In genomic region chr1:105483436-105483835, GRCh38 we compare ENCODE assay signal across 22 cellular contexts.
DNase-seq lines count a peak whose midpoint lies in the region; ATAC-seq and TF ChIP-seq lines count a peak whose summit lies in the region.
"Had no signal": no experiment of that assay in that cellular context is flagged by ENCODE, and none has a peak within 500 bp of the region (broad histone marks: within the 10 kb centered on the region; RNA-seq: fewer than 3 reads in every experiment).

No MANE protein-coding gene starts in this region.

- H3K27me3 ChIP-seq in adipocyte (replicated peaks; ENCODE audit: control insufficient read depth, insufficient read depth, low read length): no peaks in the 10 kb centered on the region
- H3K27me3 ChIP-seq: BE2C, MG63, SJSA1 had no signal

- no peaks in the 10 kb centered on the region for H3K36me3 ChIP-seq in adipocyte (ENCODE audit: control insufficient read depth, insufficient read depth, low read length, severe bottlenecking)
- H3K36me3 ChIP-seq: BE2C, MG63, SJSA1 had no signal

- H3K9ac ChIP-seq in adipocyte (ENCODE audit: low read length): no peak overlapping the region

- no peaks in the 10 kb centered on the region for H3K9me3 ChIP-seq in adipocyte (ENCODE audit: control insufficient read depth, low read length)
- H3K9me3 ChIP-seq: BE2C, MG63, SJSA1 had no signal

- no peak overlapping the region for H3K27ac ChIP-seq in substantia nigra (ENCODE audit: low read depth, low read length, poor library complexity, severe bottlenecking)
- H3K27ac ChIP-seq: SJSA1 had no signal

- H3K4me1 ChIP-seq in adipocyte (ENCODE audit: control insufficient read depth, insufficient read depth, low read length): peaks cover 27% of the 10 kb centered on the region
- H3K4me1 ChIP-seq: BE2C, SJSA1 had no signal

- DNase-seq in AG10803 (ENCODE audit: low read depth): peak; percentile 10
- peak; percentile 18 for DNase-seq in GM03348 (ENCODE audit: low spot score)
- DNase-seq in adipocyte (ENCODE audit: low read depth): peak; percentile 27
- peak; percentile 26 for DNase-seq in skeletal muscle cell (ENCODE audit: low read depth)
- no peak for DNase-seq in substantia nigra (lab: John Stamatoyannopoulos, UW)
- DNase-seq in NCI-H526 treated with DMSO at 0.1 percent for 48 hours (lab: John Stamatoyannopoulos, UW): no peak
- DNase-seq: BE2C, GOT3, HCEC 1CT, MG63, NCI-H1417, NCI-H1694 treated with DMSO at 0.1 percent for 48 hours, NCI-H2081 treated with DMSO at 0.1 percent for 48 hours, NCI-H2171 treated with DMSO at 0.1 percent for 48 hours, NCI-H446, NCI-H526, OCI-M1, T-cell had no signal

- ATAC-seq in HG03457 (IDR thresholded peaks at IDR 0.05; ENCODE audit: unreplicated experiment): no peak
- ATAC-seq in GM21423 (IDR thresholded peaks at IDR 0.05; ENCODE audit: unreplicated experiment): no peak
- ATAC-seq: K562, T-cell had no signal

- no peak overlapping the region for H3K4me3 ChIP-seq in AG10803 (ENCODE audit: low read length)
- no peak overlapping the region for H3K4me3 ChIP-seq in adipocyte (ENCODE audit: low read length)
- H3K4me3 ChIP-seq in skeletal muscle cell (ENCODE audit: low read depth, low read length): no peak overlapping the region
- H3K4me3 ChIP-seq: K562, MG63, SJSA1 had no signal

- no peak for TF ChIP-seq CTCF in AG10803 (conservative IDR thresholded peaks at IDR 0.05; ENCODE audit: low read length)

Comparison
In these comparisons a context has a peak if more than half of its experiments do, and no peak if none do; other contexts are left out.
1. DNase-seq: peak in AG10803 (single experiment), GM03348 (single experiment), adipocyte (single experiment) and skeletal muscle cell (single experiment); none in substantia nigra (0 of 49) and NCI-H526 treated with DMSO at 0.1 percent for 48 hours (single experiment).